In genomic region chrX:41333994-41334865, GRCh38 we compare ENCODE assay signal across 1 cellular context.
TF ChIP-seq lines count a peak whose summit lies in the region.

Gene DDX3X (plus strand): TSS chrX:41334162. CDS start chrX:41334253, 91 bp downstream.

TF ChIP-seq in HepG2, 621 proteins besides CTCF, POLR2A, EP300 and RAD21 (continued from another document and continues in another):
- TF ChIP-seq, protein P1, sequence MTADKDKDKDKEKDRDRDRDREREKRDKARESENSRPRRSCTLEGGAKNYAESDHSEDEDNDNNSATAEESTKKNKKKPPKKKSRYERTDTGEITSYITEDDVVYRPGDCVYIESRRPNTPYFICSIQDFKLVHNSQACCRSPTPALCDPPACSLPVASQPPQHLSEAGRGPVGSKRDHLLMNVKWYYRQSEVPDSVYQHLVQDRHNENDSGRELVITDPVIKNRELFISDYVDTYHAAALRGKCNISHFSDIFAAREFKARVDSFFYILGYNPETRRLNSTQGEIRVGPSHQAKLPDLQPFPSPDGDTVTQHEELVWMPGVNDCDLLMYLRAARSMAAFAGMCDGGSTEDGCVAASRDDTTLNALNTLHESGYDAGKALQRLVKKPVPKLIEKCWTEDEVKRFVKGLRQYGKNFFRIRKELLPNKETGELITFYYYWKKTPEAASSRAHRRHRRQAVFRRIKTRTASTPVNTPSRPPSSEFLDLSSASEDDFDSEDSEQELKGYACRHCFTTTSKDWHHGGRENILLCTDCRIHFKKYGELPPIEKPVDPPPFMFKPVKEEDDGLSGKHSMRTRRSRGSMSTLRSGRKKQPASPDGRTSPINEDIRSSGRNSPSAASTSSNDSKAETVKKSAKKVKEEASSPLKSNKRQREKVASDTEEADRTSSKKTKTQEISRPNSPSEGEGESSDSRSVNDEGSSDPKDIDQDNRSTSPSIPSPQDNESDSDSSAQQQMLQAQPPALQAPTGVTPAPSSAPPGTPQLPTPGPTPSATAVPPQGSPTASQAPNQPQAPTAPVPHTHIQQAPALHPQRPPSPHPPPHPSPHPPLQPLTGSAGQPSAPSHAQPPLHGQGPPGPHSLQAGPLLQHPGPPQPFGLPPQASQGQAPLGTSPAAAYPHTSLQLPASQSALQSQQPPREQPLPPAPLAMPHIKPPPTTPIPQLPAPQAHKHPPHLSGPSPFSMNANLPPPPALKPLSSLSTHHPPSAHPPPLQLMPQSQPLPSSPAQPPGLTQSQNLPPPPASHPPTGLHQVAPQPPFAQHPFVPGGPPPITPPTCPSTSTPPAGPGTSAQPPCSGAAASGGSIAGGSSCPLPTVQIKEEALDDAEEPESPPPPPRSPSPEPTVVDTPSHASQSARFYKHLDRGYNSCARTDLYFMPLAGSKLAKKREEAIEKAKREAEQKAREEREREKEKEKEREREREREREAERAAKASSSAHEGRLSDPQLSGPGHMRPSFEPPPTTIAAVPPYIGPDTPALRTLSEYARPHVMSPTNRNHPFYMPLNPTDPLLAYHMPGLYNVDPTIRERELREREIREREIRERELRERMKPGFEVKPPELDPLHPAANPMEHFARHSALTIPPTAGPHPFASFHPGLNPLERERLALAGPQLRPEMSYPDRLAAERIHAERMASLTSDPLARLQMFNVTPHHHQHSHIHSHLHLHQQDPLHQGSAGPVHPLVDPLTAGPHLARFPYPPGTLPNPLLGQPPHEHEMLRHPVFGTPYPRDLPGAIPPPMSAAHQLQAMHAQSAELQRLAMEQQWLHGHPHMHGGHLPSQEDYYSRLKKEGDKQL (CRISPR knock-in tag; IDR thresholded peaks at IDR 0.05; ENCODE audit: low read depth), result no peak
- TF ChIP-seq HOXA3 (CRISPR knock-in tag; IDR thresholded peaks at IDR 0.05) (no peak; the same call in 1 of the 2 replicates), THYN1 (CRISPR knock-in tag; IDR thresholded peaks at IDR 0.05; ENCODE audit: borderline replicate concordance, low read depth) (no peak), ONECUT2 (CRISPR knock-in tag; IDR thresholded peaks at IDR 0.05) (no peak), SP4 (CRISPR knock-in tag; IDR thresholded peaks at IDR 0.05) (0 out of 2 replicates have a peak, but pooled peaks have one; percentile 39), ZNF678 (CRISPR knock-in tag; IDR thresholded peaks at IDR 0.05) (no peak), ZNF484 (CRISPR knock-in tag; IDR thresholded peaks at IDR 0.05; ENCODE audit: borderline replicate concordance, low read depth) (no peak), ATF7-NPFF (CRISPR knock-in tag; IDR thresholded peaks at IDR 0.05; ENCODE audit: low read depth) (no peak), ZNF598 (CRISPR knock-in tag; IDR thresholded peaks at IDR 0.05; ENCODE audit: borderline replicate concordance) (no peak), ZSCAN9 (CRISPR knock-in tag; IDR thresholded peaks at IDR 0.05; ENCODE audit: borderline replicate concordance) (no peak; the same call in 1 of the 2 replicates), ZNF703 (CRISPR knock-in tag; IDR thresholded peaks at IDR 0.05; ENCODE audit: borderline replicate concordance) (0 out of 2 replicates have a peak, but pooled peaks have one; percentile 30), ZNF460 (CRISPR knock-in tag; IDR thresholded peaks at IDR 0.05; ENCODE audit: borderline replicate concordance) (no peak), TEAD2 (CRISPR knock-in tag; IDR thresholded peaks at IDR 0.05) (no peak), ZNF530 (CRISPR knock-in tag; IDR thresholded peaks at IDR 0.05; ENCODE audit: low read depth) (no peak), ZNF446 (CRISPR knock-in tag; IDR thresholded peaks at IDR 0.05) (no peak), MED13 (CRISPR knock-in tag; IDR thresholded peaks at IDR 0.05) (no peak), SRSF4 (IDR thresholded peaks at IDR 0.05; ENCODE audit: low read depth, low read length, poor library complexity, severe bottlenecking) (no peak), SMARCC2 (IDR thresholded peaks at IDR 0.05) (no peak), ZNF44 (CRISPR knock-in tag; IDR thresholded peaks at IDR 0.05) (no peak), PPARG (CRISPR knock-in tag; conservative IDR thresholded peaks at IDR 0.05) (no peak), SRSF1 (optimal IDR thresholded peaks at IDR 0.05; ENCODE audit: low read depth, low read length) (no peak), ZNF776 (CRISPR knock-in tag; IDR thresholded peaks at IDR 0.05) (no peak), MTF2 (CRISPR knock-in tag; IDR thresholded peaks at IDR 0.05; ENCODE audit: borderline replicate concordance) (no peak), ARID3A (IDR thresholded peaks at IDR 0.05; ENCODE audit: low read depth, low read length) (no peak), FOXA3 (CRISPR knock-in tag; IDR thresholded peaks at IDR 0.05) (no peak), ZSCAN5A (CRISPR knock-in tag; IDR thresholded peaks at IDR 0.05; ENCODE audit: borderline replicate concordance) (no peak), EEA1 (CRISPR knock-in tag; IDR thresholded peaks at IDR 0.05; ENCODE audit: borderline replicate concordance) (no peak), TCF12 (IDR thresholded peaks at IDR 0.05) (no peak), TCF12 (CRISPR knock-in tag; IDR thresholded peaks at IDR 0.05) (no peak), HDAC6 (IDR thresholded peaks at IDR 0.05; ENCODE audit: low read depth, low read length) (no peak), ZFP36 (IDR thresholded peaks at IDR 0.05; ENCODE audit: borderline replicate concordance, low read depth, low read length, partially characterized antibody) (no peak), MAFK (conservative IDR thresholded peaks at IDR 0.05 in 1 of 2, IDR thresholded peaks at IDR 0.05 in 1 of 2; ENCODE audit: low read length in 2 of 2) (0 out of 4 replicates have a peak, but pooled peaks of 1 of the 2 experiments have one; percentile 11), NFE2 (CRISPR knock-in tag; IDR thresholded peaks at IDR 0.05) (no peak), NR2F2 (IDR thresholded peaks at IDR 0.05; ENCODE audit: borderline replicate concordance, low read depth) (no peak), MLXIP (CRISPR knock-in tag; IDR thresholded peaks at IDR 0.05; ENCODE audit: borderline replicate concordance) (no peak), ZNF367 (CRISPR knock-in tag; IDR thresholded peaks at IDR 0.05; ENCODE audit: borderline replicate concordance) (no peak), ZNF674 (CRISPR knock-in tag; IDR thresholded peaks at IDR 0.05; ENCODE audit: low read depth) (no peak), ZFP91 (CRISPR knock-in tag; IDR thresholded peaks at IDR 0.05; ENCODE audit: borderline replicate concordance) (peak; percentile 49; the same call in 1 of the 2 replicates), KDM4B (CRISPR knock-in tag; IDR thresholded peaks at IDR 0.05) (no peak), ZBTB21 (CRISPR knock-in tag; IDR thresholded peaks at IDR 0.05) (no peak), ZSCAN30 (CRISPR knock-in tag; IDR thresholded peaks at IDR 0.05) (no peak), ZNF558 (CRISPR knock-in tag; IDR thresholded peaks at IDR 0.05; ENCODE audit: borderline replicate concordance) (no peak), ZNF790 (CRISPR knock-in tag; IDR thresholded peaks at IDR 0.05; ENCODE audit: borderline replicate concordance) (no peak), GPN1 (CRISPR knock-in tag; IDR thresholded peaks at IDR 0.05; ENCODE audit: borderline replicate concordance) (no peak), ZNF33A (CRISPR knock-in tag; IDR thresholded peaks at IDR 0.05; ENCODE audit: borderline replicate concordance) (no peak), YEATS2 (CRISPR knock-in tag; IDR thresholded peaks at IDR 0.05; ENCODE audit: borderline replicate concordance) (no peak)
- TF ChIP-seq, protein P2, sequence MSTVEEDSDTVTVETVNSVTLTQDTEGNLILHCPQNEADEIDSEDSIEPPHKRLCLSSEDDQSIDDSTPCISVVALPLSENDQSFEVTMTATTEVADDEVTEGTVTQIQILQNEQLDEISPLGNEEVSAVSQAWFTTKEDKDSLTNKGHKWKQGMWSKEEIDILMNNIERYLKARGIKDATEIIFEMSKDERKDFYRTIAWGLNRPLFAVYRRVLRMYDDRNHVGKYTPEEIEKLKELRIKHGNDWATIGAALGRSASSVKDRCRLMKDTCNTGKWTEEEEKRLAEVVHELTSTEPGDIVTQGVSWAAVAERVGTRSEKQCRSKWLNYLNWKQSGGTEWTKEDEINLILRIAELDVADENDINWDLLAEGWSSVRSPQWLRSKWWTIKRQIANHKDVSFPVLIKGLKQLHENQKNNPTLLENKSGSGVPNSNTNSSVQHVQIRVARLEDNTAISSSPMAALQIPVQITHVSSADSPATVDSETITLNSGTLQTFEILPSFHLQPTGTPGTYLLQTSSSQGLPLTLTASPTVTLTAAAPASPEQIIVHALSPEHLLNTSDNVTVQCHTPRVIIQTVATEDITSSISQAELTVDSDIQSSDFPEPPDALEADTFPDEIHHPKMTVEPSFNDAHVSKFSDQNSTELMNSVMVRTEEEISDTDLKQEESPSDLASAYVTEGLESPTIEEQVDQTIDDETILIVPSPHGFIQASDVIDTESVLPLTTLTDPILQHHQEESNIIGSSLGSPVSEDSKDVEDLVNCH (CRISPR knock-in tag; IDR thresholded peaks at IDR 0.05), result no peak
- TF ChIP-seq, protein P3, sequence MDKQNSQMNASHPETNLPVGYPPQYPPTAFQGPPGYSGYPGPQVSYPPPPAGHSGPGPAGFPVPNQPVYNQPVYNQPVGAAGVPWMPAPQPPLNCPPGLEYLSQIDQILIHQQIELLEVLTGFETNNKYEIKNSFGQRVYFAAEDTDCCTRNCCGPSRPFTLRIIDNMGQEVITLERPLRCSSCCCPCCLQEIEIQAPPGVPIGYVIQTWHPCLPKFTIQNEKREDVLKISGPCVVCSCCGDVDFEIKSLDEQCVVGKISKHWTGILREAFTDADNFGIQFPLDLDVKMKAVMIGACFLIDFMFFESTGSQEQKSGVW (CRISPR knock-in tag; IDR thresholded peaks at IDR 0.05; ENCODE audit: borderline replicate concordance), result no peak
- TF ChIP-seq, protein P4, sequence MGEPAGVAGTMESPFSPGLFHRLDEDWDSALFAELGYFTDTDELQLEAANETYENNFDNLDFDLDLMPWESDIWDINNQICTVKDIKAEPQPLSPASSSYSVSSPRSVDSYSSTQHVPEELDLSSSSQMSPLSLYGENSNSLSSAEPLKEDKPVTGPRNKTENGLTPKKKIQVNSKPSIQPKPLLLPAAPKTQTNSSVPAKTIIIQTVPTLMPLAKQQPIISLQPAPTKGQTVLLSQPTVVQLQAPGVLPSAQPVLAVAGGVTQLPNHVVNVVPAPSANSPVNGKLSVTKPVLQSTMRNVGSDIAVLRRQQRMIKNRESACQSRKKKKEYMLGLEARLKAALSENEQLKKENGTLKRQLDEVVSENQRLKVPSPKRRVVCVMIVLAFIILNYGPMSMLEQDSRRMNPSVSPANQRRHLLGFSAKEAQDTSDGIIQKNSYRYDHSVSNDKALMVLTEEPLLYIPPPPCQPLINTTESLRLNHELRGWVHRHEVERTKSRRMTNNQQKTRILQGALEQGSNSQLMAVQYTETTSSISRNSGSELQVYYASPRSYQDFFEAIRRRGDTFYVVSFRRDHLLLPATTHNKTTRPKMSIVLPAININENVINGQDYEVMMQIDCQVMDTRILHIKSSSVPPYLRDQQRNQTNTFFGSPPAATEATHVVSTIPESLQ (CRISPR knock-in tag; conservative IDR thresholded peaks at IDR 0.05), result no peak
